In genomic region chr17:45088741-45089140, GRCh38 we compare ENCODE assay signal across 1 cellular context.
TF ChIP-seq lines count a peak whose summit lies in the region.

No MANE protein-coding gene starts in this region.

TF ChIP-seq in H1, 55 proteins besides CTCF, POLR2A, EP300 and RAD21:
- TF ChIP-seq SIRT6 (IDR thresholded peaks at IDR 0.05; ENCODE audit: low read length) (no peak), E2F6 (IDR thresholded peaks at IDR 0.05) (no peak), JUN (IDR thresholded peaks at IDR 0.05; ENCODE audit: low read depth, low read length) (no peak), SAP30 (IDR thresholded peaks at IDR 0.05; ENCODE audit: insufficient read depth, insufficient replicate concordance, low read length) (no peak), EGR1 (IDR thresholded peaks at IDR 0.05; ENCODE audit: borderline replicate concordance, low read depth, low read length) (no peak), RXRA (IDR thresholded peaks at IDR 0.05; ENCODE audit: insufficient read depth, low read depth, low read length) (no peak), SRF (IDR thresholded peaks at IDR 0.05; ENCODE audit: low read depth, low read length) (no peak), SP1 (IDR thresholded peaks at IDR 0.05; ENCODE audit: low read depth, low read length) (no peak), CTBP2 (IDR thresholded peaks at IDR 0.05; ENCODE audit: borderline replicate concordance, insufficient read depth, insufficient read length, low read length) (no peak), CREB1 (IDR thresholded peaks at IDR 0.05) (no peak), CHD2 (IDR thresholded peaks at IDR 0.05; ENCODE audit: low read length) (no peak), POU5F1 (IDR thresholded peaks at IDR 0.05; ENCODE audit: low read depth, low read length) (no peak), USF2 (IDR thresholded peaks at IDR 0.05; ENCODE audit: low read length) (no peak)
TF ChIP-seq in H1: peak in this region for 0.
